ENCODE assay signal across 10 cellular contexts in genomic region chr7:151439855-151440798, GRCh38. TPM values are rescaled to one million over a fixed set of nuclear protein-coding genes. Genes with fewer than 3 reads are reported as not detected.
A peak's percentile ranks its signal among the peaks of the same experiment; 100 is the strongest.
DNase-seq lines count a peak whose midpoint lies in the region; ATAC-seq and TF ChIP-seq lines count a peak whose summit lies in the region.
"Had no signal": no experiment of that assay in that cellular context is flagged by ENCODE, and none has a peak within 500 bp of the region (broad histone marks: within the 10 kb centered on the region; RNA-seq: fewer than 3 reads in every experiment).

TSS of gene CRYGN (minus strand) at chr7:151440141. CDS start at chr7:151439917, 224 bp downstream.

- H3K36me3 ChIP-seq in colonic mucosa (no peaks in the 10 kb centered on the region), muscle layer of colon (ENCODE audit: insufficient read depth, low read length) (no peaks in the 10 kb centered on the region), aorta (ENCODE audit: control insufficient read depth in 1 of 2, insufficient read depth in 2 of 2, low read length in 1 of 2) (no peaks in the 10 kb centered on the region)

- H3K27ac ChIP-seq in colonic mucosa (no peak within 1 kb of the TSS), muscle layer of colon (ENCODE audit: low read depth, low read length) (peak within 1 kb of the TSS; percentile 14), aorta (ENCODE audit: low read depth in 1 of 2, low read length in 2 of 2) (peak within 1 kb of the TSS in 1 of 2 donors; percentile 17)

- H3K9me3 ChIP-seq in colonic mucosa (no peaks in the 10 kb centered on the region), muscle layer of colon (ENCODE audit: low read length) (no peaks in the 10 kb centered on the region), aorta (ENCODE audit: control insufficient read depth, low read length) (no peaks in the 10 kb centered on the region)

- TF ChIP-seq CTCF in colonic mucosa (IDR thresholded peaks at IDR 0.05), result no peak

- no peak for ATAC-seq in aorta (ENCODE audit: low FRiP score)
- ATAC-seq in GM21447 (IDR thresholded peaks at IDR 0.05; ENCODE audit: unreplicated experiment), result no peak

- H3K4me1 ChIP-seq in colonic mucosa (no peaks in the 10 kb centered on the region), muscle layer of colon (ENCODE audit: insufficient read depth, low read length) (peaks cover 35% of the 10 kb centered on the region), aorta (ENCODE audit: control insufficient read depth in 1 of 2, insufficient read depth in 2 of 2, low read length in 2 of 2) (no peaks in the 10 kb centered on the region)

- intact Hi-C loops in colonic mucosa (cut with DNase I) (no loop called here), aorta (cut with DNase I) (no loop called here)

- H3K27me3 ChIP-seq in colonic mucosa (peaks cover 8% of the 10 kb centered on the region), muscle layer of colon (ENCODE audit: control insufficient read depth in 1 of 2, insufficient read depth in 2 of 2, low read length in 2 of 2) (no peaks in the 10 kb centered on the region), aorta (ENCODE audit: control insufficient read depth in 1 of 2, insufficient read depth in 2 of 2, low read length in 1 of 2) (no peaks in the 10 kb centered on the region)

- DNase-seq in stimulated activated CD4-positive, alpha-beta T cell treated with anti-CD3 and anti-CD28 coated beads, Interleukin-15, amount 100 ng/mL, for 24 hours, result peak; percentile 35
- DNase-seq in stimulated activated CD4-positive, alpha-beta T cell treated with anti-CD3 and anti-CD28 coated beads, Interleukin-2, amount 100 ng/mL, for 48 hours, result no peak
- DNase-seq in colonic mucosa (no peak), aorta (peak; percentile 47 to 78), H4 (ENCODE audit: low spot score) (no peak)
- DNase-seq in central memory CD4-positive, alpha-beta T cell, result no peak
- DNase-seq: left cardiac atrium, NCI-H2081 had no signal

- H3K9ac ChIP-seq in colonic mucosa (ENCODE audit: low read depth in 2 of 2, low read length in 2 of 2) (no peak within 1 kb of the TSS), muscle layer of colon (ENCODE audit: low read length) (no peak within 1 kb of the TSS)

- peak within 1 kb of the TSS; percentile 7 for H3K4me3 ChIP-seq in colonic mucosa
- H3K4me3 ChIP-seq in muscle layer of colon (ENCODE audit: low read depth in 1 of 2, low read length in 2 of 2), result peak within 1 kb of the TSS; percentile 39 to 46
- no peak within 1 kb of the TSS for H3K4me3 ChIP-seq in aorta (ENCODE audit: low read length in 2 of 2)

- WGBS in aorta, 2 donors, result 22 to 30% methylated on average over 40 to 51 of the region's 51 CpGs

RNA-seq across cellular contexts. Expression of gene CRYGN, which starts in this region (rescaled TPM):
- total RNA-seq in colonic mucosa (not detected), aorta (1 to 10 TPM in 1 of 2 donors, under 1 TPM in 1; 0.84 to 1.7 TPM)
- 1 to 10 TPM in 1 of 2 donors, under 1 TPM in 1; 0.56 to 1.4 TPM for polyA plus RNA-seq in aorta
- total RNA-seq in H4 (2014; rRNA removed; shearing (Covaris generic)), result not detected in 2 replicates

Comparison
In these comparisons a context has a peak if more than half of its experiments do, and no peak if none do; other contexts are left out.
1. DNase-seq: peak in stimulated activated CD4-positive, alpha-beta T cell treated with anti-CD3 and anti-CD28 coated beads, Interleukin-15, amount 100 ng/mL, for 24 hours (single experiment) and aorta (2 of 2); none in stimulated activated CD4-positive, alpha-beta T cell treated with anti-CD3 and anti-CD28 coated beads, Interleukin-2, amount 100 ng/mL, for 48 hours (0 of 2), colonic mucosa (single experiment), H4 (single experiment) and central memory CD4-positive, alpha-beta T cell (single experiment).
2. H3K4me3 ChIP-seq: peak in colonic mucosa (single experiment) and muscle layer of colon (2 of 2); none in aorta (0 of 2).